13 cellular contexts compared by ENCODE assay signal in genomic region chr13:32212420-32212819, GRCh38.
DNase-seq lines count a peak whose midpoint lies in the region; TF ChIP-seq lines count a peak whose summit lies in the region.
"Had no signal": no experiment of that assay in that cellular context is flagged by ENCODE, and none has a peak within 500 bp of the region (broad histone marks: within the 10 kb centered on the region; RNA-seq: fewer than 3 reads in every experiment).

No MANE protein-coding gene starts in this region.

- H3K36me3 ChIP-seq in SK-N-SH (replicated peaks in 1 of 2; ENCODE audit: control insufficient read depth in 1 of 2, insufficient read depth in 2 of 2, low read length in 1 of 2) (no peaks in the 10 kb centered on the region), WERI-Rb-1 (peaks cover 24% of the 10 kb centered on the region)

- no peak overlapping the region; the same call in 1 of the 2 replicates for H3K9ac ChIP-seq in SK-N-SH

- TF ChIP-seq EP300 in SK-N-SH (IDR thresholded peaks at IDR 0.05; ENCODE audit: borderline replicate concordance in 1 of 2, low read depth in 1 of 2, low read length in 1 of 2), result no peak

- H3K27me3 ChIP-seq in SK-N-SH (ENCODE audit: insufficient read depth) (no peaks in the 10 kb centered on the region), WERI-Rb-1 (ENCODE audit: insufficient read depth, low read depth, severe bottlenecking) (no peaks in the 10 kb centered on the region)

- H3K27ac ChIP-seq in SK-N-SH (ENCODE audit: low read depth in 2 of 2, low read length in 1 of 2) (peak overlapping the region; percentile 73 to 86; a peak in 3 of 4 replicates), WERI-Rb-1 (no peak overlapping the region)
- H3K27ac ChIP-seq: psoas muscle had no signal

- H3K79me2 ChIP-seq in SK-N-SH (ENCODE audit: insufficient read depth), result no peaks in the 10 kb centered on the region

- peak overlapping the region; percentile 5; the same call in 1 of the 2 replicates for H3K4me2 ChIP-seq in SK-N-SH

- H3K4me3 ChIP-seq in SK-N-SH (ENCODE audit: low read depth in 2 of 2, low read length in 1 of 2) (no peak overlapping the region), fibroblast of pulmonary artery (replicated peaks; ENCODE audit: low read depth, low read length) (no peak overlapping the region), WERI-Rb-1 (ENCODE audit: low read depth, low read length) (no peak overlapping the region)
- H3K4me3 ChIP-seq: psoas muscle had no signal

- no peak for TF ChIP-seq RAD21 in SK-N-SH (IDR thresholded peaks at IDR 0.05; ENCODE audit: low read length)

- H2AFZ ChIP-seq in SK-N-SH (ENCODE audit: low read depth), result peak overlapping the region; percentile 32; the same call in 1 of the 2 replicates

- POLR2A ChIA-PET in SK-N-SH (lab: Yijun Ruan, JAX), result no interaction called here
- POLR2A ChIA-PET in GM10248 (lab: Yijun Ruan, JAX), result no interaction called here

- peaks cover 5 to 6% of the 10 kb centered on the region in 2 experiments; a peak in 3 of 4 replicates for H3K4me1 ChIP-seq in SK-N-SH (ENCODE audit: control insufficient read depth in 1 of 2, insufficient read depth in 2 of 2, low read depth in 1 of 2, low read length in 1 of 2)
- H3K4me1 ChIP-seq: psoas muscle had no signal

- H3K9me2 ChIP-seq in SK-N-SH, result no peaks in the 10 kb centered on the region

- 47% methylated on average over 3 of the region's 3 CpGs for WGBS in SK-N-SH (ENCODE audit: low lambda C conversion rate)

- H4K20me1 ChIP-seq in SK-N-SH (ENCODE audit: insufficient read depth), result no peaks in the 10 kb centered on the region

- TF ChIP-seq CTCF in SK-N-SH (IDR thresholded peaks at IDR 0.05) (no peak), fibroblast of pulmonary artery (IDR thresholded peaks at IDR 0.05; ENCODE audit: low read length, missing control alignments) (no peak), WERI-Rb-1 (IDR thresholded peaks at IDR 0.05; ENCODE audit: low read depth, low read length) (no peak), GM10248 (IDR thresholded peaks at IDR 0.05; ENCODE audit: control extremely low read depth, extremely low read depth, low read depth, missing control alignments) (no peak)

- H3K9me3 ChIP-seq in SK-N-SH, result no peaks in the 10 kb centered on the region
- H3K9me3 ChIP-seq in WERI-Rb-1 (ENCODE audit: severe bottlenecking), result no peaks in the 10 kb centered on the region
- H3K9me3 ChIP-seq: psoas muscle had no signal

- CTCF ChIA-PET in SK-N-SH (lab: Yijun Ruan, JAX) (interaction anchor here (0.9 kb wide), 1 partner anchor 48 kb away, joined by 3 read pairs; no protein-coding TSS in a partner anchor), GM10248 (lab: Yijun Ruan, JAX) (no interaction called here)

- peaks cover 14% of the 10 kb centered on the region for H3F3A ChIP-seq in SK-N-SH (replicated peaks; ENCODE audit: insufficient read depth)

- DNase-seq in Daoy (ENCODE audit: low read depth) (peak; percentile 9), SK-N-SH (no peak), fibroblast of pulmonary artery (ENCODE audit: low read depth) (peak; percentile 67), renal cortical epithelial cell (ENCODE audit: low read depth) (peak; percentile 4), NK-92 (lab: John Stamatoyannopoulos, UW; ENCODE audit: unreplicated experiment) (no peak), activated gamma-delta T cell (lab: John Stamatoyannopoulos, UW) (no peak), WERI-Rb-1 (no peak), GM10248 (ENCODE audit: extremely low spot score) (no peak)
- DNase-seq: activated T-cell treated with anti-CD3 and anti-CD28 coated beads, Interleukin-2, amount 50 U/mL, for 72 hours; CD4-positive, CD25-positive, alpha-beta regulatory T cell; immature natural killer cell; psoas muscle; stimulated activated CD4-positive, alpha-beta T cell treated with anti-CD3 and anti-CD28 coated beads, Interleukin-2, amount 100 ng/mL, for 48 hours had no signal

TF ChIP-seq in SK-N-SH, 30 proteins besides CTCF, POLR2A, EP300 and RAD21:
- TF ChIP-seq RFX5 (IDR thresholded peaks at IDR 0.05; ENCODE audit: low read length) (no peak), CHD2 (IDR thresholded peaks at IDR 0.05; ENCODE audit: low read length, partially characterized antibody) (no peak), JUND (IDR thresholded peaks at IDR 0.05) (no peak; the same call in 1 of the 2 replicates), FOXM1 (IDR thresholded peaks at IDR 0.05; ENCODE audit: low read depth) (no peak), ZBTB33 (IDR thresholded peaks at IDR 0.05; ENCODE audit: borderline replicate concordance, low read depth) (no peak), YY1 (IDR thresholded peaks at IDR 0.05; ENCODE audit: low read depth) (no peak), FOXJ3 (CRISPR knock-in tag; IDR thresholded peaks at IDR 0.05) (no peak), USF1 (IDR thresholded peaks at IDR 0.05; ENCODE audit: borderline replicate concordance, low read depth) (no peak), SMC3 (IDR thresholded peaks at IDR 0.05; ENCODE audit: low read depth, low read length) (no peak), TAF1 (IDR thresholded peaks at IDR 0.05; ENCODE audit: borderline replicate concordance, low read depth, low read length) (no peak), GATA2 (CRISPR knock-in tag; IDR thresholded peaks at IDR 0.05) (no peak), PBX3 (IDR thresholded peaks at IDR 0.05) (peak; percentile 24; the same call in 1 of the 2 replicates), MXI1 (IDR thresholded peaks at IDR 0.05; ENCODE audit: low read depth, low read length) (no peak), SIN3A (IDR thresholded peaks at IDR 0.05; ENCODE audit: borderline replicate concordance, low read depth, low read length) (no peak), RXRA (IDR thresholded peaks at IDR 0.05; ENCODE audit: borderline replicate concordance, low read depth) (no peak), NRF1 (IDR thresholded peaks at IDR 0.05; ENCODE audit: low read depth, low read length) (no peak), ELF1 (IDR thresholded peaks at IDR 0.05) (no peak), FOSL2 (IDR thresholded peaks at IDR 0.05; ENCODE audit: borderline replicate concordance, low read depth) (peak; percentile 21; the same call in 1 of the 2 replicates), TCF12 (IDR thresholded peaks at IDR 0.05) (peak; percentile 63; the same call in 1 of the 2 replicates), IRF3 (IDR thresholded peaks at IDR 0.05; ENCODE audit: low read depth, low read length) (no peak), NFIC (IDR thresholded peaks at IDR 0.05; ENCODE audit: borderline replicate concordance) (no peak), TEAD4 (IDR thresholded peaks at IDR 0.05; ENCODE audit: borderline replicate concordance, insufficient read depth) (0 out of 2 replicates have a peak, but pooled peaks have one; percentile 20)

Comparison
In these comparisons a context has a peak if more than half of its experiments do, and no peak if none do; other contexts are left out.
1. DNase-seq: peak in Daoy (single experiment), fibroblast of pulmonary artery (single experiment) and renal cortical epithelial cell (single experiment); none in SK-N-SH (single experiment), NK-92 (single experiment), activated gamma-delta T cell (single experiment), WERI-Rb-1 (single experiment) and GM10248 (single experiment).